19 cellular contexts compared by ENCODE assay signal in genomic region chr10:96740141-96740540, GRCh38. TPM values are rescaled to one million over a fixed set of nuclear protein-coding genes. Genes with fewer than 3 reads are reported as not detected.
DNase-seq lines count a peak whose midpoint lies in the region; ATAC-seq and TF ChIP-seq lines count a peak whose summit lies in the region.
"Had no signal": no experiment of that assay in that cellular context is flagged by ENCODE, and none has a peak within 500 bp of the region (broad histone marks: within the 10 kb centered on the region; RNA-seq: fewer than 3 reads in every experiment).

No MANE protein-coding gene starts in this region.

- H3K9me3 ChIP-seq in DOHH2 (ENCODE audit: control insufficient read depth, insufficient read depth, low read length) (no peaks in the 10 kb centered on the region), OCI-LY7 (ENCODE audit: low read length) (no peaks in the 10 kb centered on the region), spleen (no peaks in the 10 kb centered on the region)
- H3K9me3 ChIP-seq: BE2C, SJCRH30 had no signal

- POLR2A ChIA-PET in OCI-LY7 (lab: Charles Lee), result interaction anchor here (1.0 to 1.7 kb wide), 2 partner anchors 11 to 148 kb away, joined by 3 to 11 read pairs; no protein-coding TSS in a partner anchor

- no peak overlapping the region for H2AFZ ChIP-seq in OCI-LY7 (ENCODE audit: low read length)

- TF ChIP-seq CTCF in DOHH2 (IDR thresholded peaks at IDR 0.05; ENCODE audit: low read depth, low read length, poor library complexity, severe bottlenecking) (no peak), OCI-LY7 (conservative IDR thresholded peaks at IDR 0.05; ENCODE audit: low read length) (no peak), spleen (IDR thresholded peaks at IDR 0.05 in 8 of 11, conservative IDR thresholded peaks at IDR 0.05 in 3 of 11) (no peak), endothelial cell (IDR thresholded peaks at IDR 0.05; ENCODE audit: unreplicated experiment) (no peak)

- 88 to 93% (median 91%) methylated on average over 7 of the region's 7 CpGs for WGBS in spleen, 5 donors

- H3K4me1 ChIP-seq in DOHH2 (ENCODE audit: control insufficient read depth, low read length), result peaks cover 71% of the 10 kb centered on the region
- H3K4me1 ChIP-seq in OCI-LY7 (ENCODE audit: insufficient read depth, low read length, poor library complexity, severe bottlenecking), result peaks cover 62% of the 10 kb centered on the region
- peaks cover 0 to 85% (median 47%) of the 10 kb centered on the region in 6 donors for H3K4me1 ChIP-seq in spleen
- H3K4me1 ChIP-seq: BE2C, SJCRH30 had no signal

- no peak overlapping the region for H3K27ac Mint-ChIP-seq in endothelial cell (ENCODE audit: unreplicated experiment)

- peaks cover 24% of the 10 kb centered on the region for H3F3A ChIP-seq in DOHH2 (ENCODE audit: control insufficient read depth, insufficient read depth)

- ATAC-seq in GM21367 (IDR thresholded peaks at IDR 0.05; ENCODE audit: unreplicated experiment), result no peak
- ATAC-seq: HCT116 had no signal

- H3K9me3 Mint-ChIP-seq in endothelial cell (ENCODE audit: unreplicated experiment), result no peaks in the 10 kb centered on the region

- H3K79me2 ChIP-seq in DOHH2 (ENCODE audit: control insufficient read depth, low read length) (peaks cover 77% of the 10 kb centered on the region), OCI-LY7 (ENCODE audit: insufficient read depth, low read depth, low read length) (no peaks in the 10 kb centered on the region)

- CTCF ChIA-PET in OCI-LY7 (lab: Charles Lee; ENCODE audit: unreplicated experiment), result no interaction called here

- H3K27me3 Mint-ChIP-seq in endothelial cell (ENCODE audit: unreplicated experiment), result peaks cover 1% of the 10 kb centered on the region

- H3K4me3 Mint-ChIP-seq in endothelial cell (ENCODE audit: unreplicated experiment), result no peak overlapping the region

- no peak for DNase-seq in OCI-LY7 (ENCODE audit: low spot score)
- DNase-seq in spleen, result no peak
- DNase-seq in endothelial cell (ENCODE audit: low spot score), result no peak
- DNase-seq in AML-193 (lab: John Stamatoyannopoulos, UW), result no peak
- DNase-seq: ACHN; BE2C; DMS 273 treated with DMSO at 0.1 percent for 48 hours; EL; NCI-H1092; NCI-H226; NCI-H526 treated with DMSO at 0.1 percent for 48 hours; NK-92 treated with Interleukin-12 subunit alpha and Interleukin-12 subunit beta, amount 100 ng/mL, for 24 hours; SJCRH30 had no signal

- H3K4me1 Mint-ChIP-seq in endothelial cell (ENCODE audit: unreplicated experiment), result peaks cover 3% of the 10 kb centered on the region

- peak overlapping the region; percentile 78 for H3K4me2 ChIP-seq in DOHH2 (ENCODE audit: low read length)
- 0 out of 2 replicates have a peak overlapping the region, but pooled peaks have one; percentile 50 for H3K4me2 ChIP-seq in OCI-LY7 (ENCODE audit: low read length)

- H4K20me1 ChIP-seq in DOHH2 (ENCODE audit: control insufficient read depth, insufficient read depth, low read depth, low read length) (no peaks in the 10 kb centered on the region), OCI-LY7 (ENCODE audit: insufficient read depth, low read length) (no peaks in the 10 kb centered on the region)

- H3K36me3 ChIP-seq in DOHH2 (ENCODE audit: control insufficient read depth, low read length), result peaks cover 29% of the 10 kb centered on the region
- H3K36me3 ChIP-seq in OCI-LY7 (ENCODE audit: insufficient read depth, low read length), result no peaks in the 10 kb centered on the region
- H3K36me3 ChIP-seq in spleen, result no peaks in the 10 kb centered on the region
- H3K36me3 ChIP-seq: BE2C, SJCRH30 had no signal

- H3K4me3 ChIP-seq in DOHH2 (ENCODE audit: low read length) (peak overlapping the region; percentile 64), OCI-LY7 (ENCODE audit: low read depth, low read length, poor library complexity, severe bottlenecking) (no peak overlapping the region), spleen (peak overlapping the region in 1 of 8 donors; percentile 36)
- H3K4me3 ChIP-seq: K562, SJCRH30 had no signal

- no peaks in the 10 kb centered on the region for H3K36me3 Mint-ChIP-seq in endothelial cell (ENCODE audit: low read depth, unreplicated experiment)

- TF ChIP-seq POLR2A in spleen (IDR thresholded peaks at IDR 0.05), result no peak

- intact Hi-C loops in OCI-LY7 (cut with micrococcal nuclease; ENCODE audit: unreplicated experiment) (loop anchor here (10.0 kb wide), 1 partner anchor 225 kb away; the partner anchor contains the start of gene TLL2), spleen (cut with DNase I; ENCODE audit: low total_unique reads) (no loop called here)

- H3K27me3 ChIP-seq in DOHH2 (ENCODE audit: control insufficient read depth, low read length) (no peaks in the 10 kb centered on the region), layer of hippocampus (ENCODE audit: control insufficient read depth, insufficient read depth, low read length) (no peaks in the 10 kb centered on the region), spleen (replicated peaks in 1 of 7) (no peaks in the 10 kb centered on the region)
- H3K27me3 ChIP-seq: BE2C, SJCRH30 had no signal

- H3K9me2 ChIP-seq in DOHH2 (replicated peaks; ENCODE audit: control insufficient read depth, low read length), result no peaks in the 10 kb centered on the region
- H3K9me2 ChIP-seq in OCI-LY7 (ENCODE audit: insufficient read depth, low read length), result no peaks in the 10 kb centered on the region

- H3K27ac ChIP-seq in DOHH2 (ENCODE audit: low read depth, low read length), result peak overlapping the region; percentile 83
- H3K27ac ChIP-seq in OCI-LY7 (ENCODE audit: low read depth, low read length, poor library complexity, severe bottlenecking), result no peak overlapping the region
- H3K27ac ChIP-seq in layer of hippocampus (ENCODE audit: low read depth, low read length), result peak overlapping the region; percentile 21
- H3K27ac ChIP-seq in spleen, result peak overlapping the region in 7 of 8 donors; percentile 74 to 92 (median 86)
- H3K27ac ChIP-seq: RWPE1, SJCRH30 had no signal

- no TSS peak for BruUV-seq in OCI-LY7 (replicated peaks; lab: Mats Ljungman, UMichigan)

RNA-seq across cellular contexts. Expression of gene PIK3AP1, which starts 19.8 kb away (rescaled TPM):
- total RNA-seq in OCI-LY7 (2014; rRNA removed; shearing (Covaris generic)), result 132 and 152 TPM in 2 replicates
- 111 and 140 TPM in 2 replicates for total RNA-seq in OCI-LY7 (2022)
- 100 to 1,000 TPM; 126 to 256 (median 196) TPM for total RNA-seq in spleen
- 10 to 100 TPM; 59.8 to 84.1 (median 62.7) TPM for polyA plus RNA-seq in spleen
- 9.0 TPM for total RNA-seq in endothelial cell (ENCODE audit: unreplicated experiment)

Comparison
In these comparisons a context has a peak if more than half of its experiments do, and no peak if none do; other contexts are left out.
1. RNA of gene PIK3AP1, which starts 19.8 kb away (total RNA-seq): 126 to 256 TPM in spleen and 111 to 152 TPM in OCI-LY7; 9.0 TPM in endothelial cell (single experiment); every median in the first group is over 10 times any median in the second.